In genomic region chr1:172531846-172532699, GRCh38 we compare ENCODE assay signal across 8 cellular contexts. TPM values are rescaled to one million over a fixed set of nuclear protein-coding genes. Genes with fewer than 3 reads are reported as not detected.
DNase-seq lines count a peak whose midpoint lies in the region; ATAC-seq and TF ChIP-seq lines count a peak whose summit lies in the region.

No MANE protein-coding gene starts in this region.

- intact Hi-C loops in lower leg skin (cut with DNase I; ENCODE audit: low total_unique reads), result loop anchor here (10.0 kb wide), 1 partner anchor 87 kb away; the partner anchor contains the start of gene PIGC

- peak overlapping the region; percentile 56 for H3K4me3 ChIP-seq in lower leg skin (ENCODE audit: low read depth, poor library complexity, severe bottlenecking)

- H3K27ac ChIP-seq in C4-2B, result peak overlapping the region; percentile 89

- TF ChIP-seq CTCF in C4-2B (conservative IDR thresholded peaks at IDR 0.05) (no peak), lower leg skin (IDR thresholded peaks at IDR 0.05) (no peak)

- WGBS in lower leg skin, 2 donors, result 0 to 1% methylated on average over 27 of the region's 27 CpGs

- TF ChIP-seq POLR2A in lower leg skin (IDR thresholded peaks at IDR 0.05), result peak in 1 of 2 donors; percentile 19

- peak; percentile 63 for ATAC-seq in GM19351 (IDR thresholded peaks at IDR 0.05; ENCODE audit: unreplicated experiment)
- peak; percentile 63 for ATAC-seq in HG03520 (IDR thresholded peaks at IDR 0.05; ENCODE audit: unreplicated experiment)

- DNase-seq in NCI-H526 treated with DMSO at 0.1 percent for 48 hours (lab: John Stamatoyannopoulos, UW), result peak; percentile 100
- DNase-seq in activated CD4-positive, alpha-beta T cell treated with anti-CD3 and anti-CD28 coated beads, Interleukin-2, amount 50 U/mL, for 1 hour, result peak; percentile 79
- DNase-seq in ecto neural progenitor cell (ENCODE audit: low spot score), result peak; percentile 91
- peak; percentile 96 to 98 for DNase-seq in lower leg skin (ENCODE audit: low spot score in 2 of 2)
- peak; percentile 59 to 82 for DNase-seq in stimulated activated CD4-positive, alpha-beta T cell treated with anti-CD3 and anti-CD28 coated beads, Interleukin-4, amount 100 ng/mL, for 48 hours (ENCODE audit: low read depth in 2 of 2)

RNA-seq across cellular contexts. Expression of gene SUCO, which starts 0.9 kb away (rescaled TPM):
- 10 to 100 TPM; 30.0 to 32.8 (median 30.7) TPM for total RNA-seq in lower leg skin

Comparison
In these comparisons a context has a peak if more than half of its experiments do, and no peak if none do; other contexts are left out.
1. Peak in every context shown above with its lines: DNase-seq, ATAC-seq, H3K4me3 ChIP-seq and H3K27ac ChIP-seq.